ENCODE assay signal across 8 cellular contexts in the genomic region with DNA sequence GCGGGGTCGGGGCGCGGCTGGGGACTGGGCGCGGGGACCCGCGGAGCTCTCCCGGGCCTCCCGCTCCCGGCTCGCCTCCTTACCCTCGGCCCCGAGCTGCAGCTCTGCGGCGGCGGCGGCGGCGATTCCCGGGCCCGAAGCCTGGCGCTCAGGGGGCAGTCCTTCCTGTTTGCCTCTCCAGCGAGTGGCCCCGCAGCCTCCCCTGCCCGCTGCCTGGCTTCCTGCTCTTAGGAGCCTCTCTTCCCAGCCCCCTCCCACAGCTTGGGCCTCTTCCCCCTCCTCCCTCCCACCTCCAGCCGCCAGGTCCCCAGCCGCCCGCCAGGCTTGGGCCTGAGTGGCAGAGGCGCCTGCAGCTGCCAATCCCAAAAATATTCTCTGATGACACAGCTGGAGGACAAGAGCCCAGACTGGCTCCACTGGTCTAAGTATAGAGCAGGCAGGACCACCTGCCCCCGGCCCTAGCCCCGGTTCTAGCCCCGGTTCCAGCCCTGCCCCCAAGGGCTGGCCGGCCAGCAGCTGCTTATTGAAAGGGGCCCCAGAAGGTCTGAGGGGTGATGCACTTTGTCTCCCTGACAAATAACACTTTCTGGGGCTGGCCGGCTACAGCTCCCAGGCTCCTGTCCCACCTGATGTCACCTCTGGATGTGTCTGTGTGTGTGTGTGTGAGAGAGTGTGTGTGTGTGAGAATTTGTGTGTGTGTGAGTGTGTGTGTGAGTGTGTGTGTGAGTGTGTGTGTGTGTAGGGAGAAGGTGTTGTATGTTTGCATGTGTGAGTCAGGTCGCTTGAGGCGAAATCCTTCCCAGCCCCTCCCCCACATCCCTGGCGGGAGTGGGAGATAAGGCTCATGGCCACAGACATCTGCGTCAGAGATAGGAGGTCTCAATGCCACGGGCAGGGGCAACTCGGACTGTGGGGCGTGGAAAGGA. TPM values are rescaled to one million over a fixed set of nuclear protein-coding genes. Genes with fewer than 3 reads are reported as not detected.
A peak's percentile ranks its signal among the peaks of the same experiment; 100 is the strongest.
DNase-seq lines count a peak whose midpoint lies in the region; ATAC-seq and TF ChIP-seq lines count a peak whose summit lies in the region.

A gene (minus strand): TSS at position 229 of the 926 bp plus-strand sequence. CDS start 307 bp downstream, outside the sequence.

- H3K36me3 Mint-ChIP-seq in dendritic cell treated with granulocyte-macrophage colony-stimulating factor and Interleukin-4, amounts not matched to agents 40 ng/mL and 50 ng/mL, for 4 days (ENCODE audit: low read depth) = no peaks in the 10 kb centered on the region

- H3K36me3 ChIP-seq in BLaER1 treated with 17β-estradiol and CSF1 and Interleukin-3, amounts not matched to agents 10 nM and 100 nM = peaks cover 0 to 17% (median 11%) of the 10 kb centered on the region in 11 experiments; a peak in 11 of 22 replicates
- peaks cover 9% of the 10 kb centered on the region for H3K36me3 ChIP-seq in HUES48 (ENCODE audit: control insufficient read depth, insufficient read depth, low read length)
- no peaks in the 10 kb centered on the region for H3K36me3 ChIP-seq in Panc1 (ENCODE audit: control insufficient read depth, insufficient read depth, low read length)

- H3K9me3 Mint-ChIP-seq in dendritic cell treated with granulocyte-macrophage colony-stimulating factor and Interleukin-4, amounts not matched to agents 40 ng/mL and 50 ng/mL, for 4 days = no peaks in the 10 kb centered on the region

- POLR2A ChIA-PET in Panc1 (lab: Charles Lee) = interaction anchor here (1.4 kb wide), 1 partner anchor 25 kb away, joined by 3 read pairs; no protein-coding TSS in a partner anchor

- no peak within 1 kb of the TSS for H3K27ac Mint-ChIP-seq in dendritic cell treated with granulocyte-macrophage colony-stimulating factor and Interleukin-4, amounts not matched to agents 40 ng/mL and 50 ng/mL, for 4 days

- BruUV-seq in Panc1 (replicated peaks; lab: Mats Ljungman, UMichigan) = no TSS peak

- ATAC-seq in Panc1 = peak; percentile 84
- ATAC-seq in HG03139 (IDR thresholded peaks at IDR 0.05; ENCODE audit: unreplicated experiment) = no peak
- no peak for ATAC-seq in GM21723 (IDR thresholded peaks at IDR 0.05; ENCODE audit: unreplicated experiment)

- peak within 1 kb of the TSS; percentile 72 to 89 (median 81) for H3K4me3 ChIP-seq in BLaER1 treated with 17β-estradiol and CSF1 and Interleukin-3, amounts not matched to agents 10 nM and 100 nM
- peak within 1 kb of the TSS; percentile 68 for H3K4me3 ChIP-seq in HUES48 (ENCODE audit: low read depth, low read length)
- peak within 1 kb of the TSS; percentile 49 for H3K4me3 ChIP-seq in Panc1 (ENCODE audit: low read depth in 2 of 2, low read length in 2 of 2)

- no peak for DNase-seq in Panc1 (ENCODE audit: low read depth, low spot score)
- peak; percentile 36 for DNase-seq in kidney glomerular epithelial cell (lab: John Stamatoyannopoulos, UW)
- peak; percentile 44 for DNase-seq in smooth muscle cell of the brain vasculature (ENCODE audit: low read depth, low spot score)

- peak within 1 kb of the TSS; percentile 90 to 99 (median 96) for H3K4me2 ChIP-seq in BLaER1 treated with 17β-estradiol and CSF1 and Interleukin-3, amounts not matched to agents 10 nM and 100 nM

- H3K27me3 Mint-ChIP-seq in dendritic cell treated with granulocyte-macrophage colony-stimulating factor and Interleukin-4, amounts not matched to agents 40 ng/mL and 50 ng/mL, for 4 days = peaks cover 69% of the 10 kb centered on the region

- CTCF ChIA-PET in Panc1 (lab: Charles Lee) = interaction anchor here (1.2 kb wide), 1 partner anchor 11 kb away, joined by 3 read pairs; no protein-coding TSS in a partner anchor

- no peaks in the 10 kb centered on the region for H3K9me3 ChIP-seq in BLaER1 treated with 17β-estradiol and CSF1 and Interleukin-3, amounts not matched to agents 10 nM and 100 nM (replicated peaks in 1 of 11)
- H3K9me3 ChIP-seq in HUES48 (ENCODE audit: control insufficient read depth, insufficient read depth, low read length) (no peaks in the 10 kb centered on the region), Panc1 (ENCODE audit: control insufficient read depth, insufficient read depth, low read depth, low read length) (no peaks in the 10 kb centered on the region)

- H3K9ac ChIP-seq in BLaER1 treated with 17β-estradiol and CSF1 and Interleukin-3, amounts not matched to agents 10 nM and 100 nM = peak within 1 kb of the TSS; percentile 82 to 97 (median 87)
- peak within 1 kb of the TSS; percentile 75 for H3K9ac ChIP-seq in HUES48 (ENCODE audit: low read depth, low read length)

- in situ Hi-C loops in Panc1 (cut with HindIII; ENCODE audit: low pct_unique_long_range_greater_than_20kb, low sequenced_read_pairs) = no loop called here

- H3K27ac ChIP-seq in BLaER1 treated with 17β-estradiol and CSF1 and Interleukin-3, amounts not matched to agents 10 nM and 100 nM = peak within 1 kb of the TSS; percentile 71 to 89 (median 81)
- H3K27ac ChIP-seq in HUES48 (ENCODE audit: low read depth, low read length) (peak within 1 kb of the TSS; percentile 86), Panc1 (ENCODE audit: low read length) (peak within 1 kb of the TSS; percentile 59; the same call in 1 of the 2 replicates)

- peaks cover 0 to 39% (median 23%) of the 10 kb centered on the region in 11 experiments; a peak in 15 of 22 replicates for H4K20me1 ChIP-seq in BLaER1 treated with 17β-estradiol and CSF1 and Interleukin-3, amounts not matched to agents 10 nM and 100 nM

- peaks cover 0 to 13% (median 0%) of the 10 kb centered on the region in 11 experiments; a peak in 5 of 22 replicates for H3K27me3 ChIP-seq in BLaER1 treated with 17β-estradiol and CSF1 and Interleukin-3, amounts not matched to agents 10 nM and 100 nM
- H3K27me3 ChIP-seq in HUES48 (ENCODE audit: control insufficient read depth, insufficient read depth, low read length) (peaks cover 9% of the 10 kb centered on the region), Panc1 (ENCODE audit: control insufficient read depth, insufficient read depth, low read length) (no peaks in the 10 kb centered on the region)

- peak within 1 kb of the TSS; percentile 52 for H3K4me3 Mint-ChIP-seq in dendritic cell treated with granulocyte-macrophage colony-stimulating factor and Interleukin-4, amounts not matched to agents 40 ng/mL and 50 ng/mL, for 4 days

- TF ChIP-seq CTCF in Panc1 (IDR thresholded peaks at IDR 0.05) = no peak

- intact Hi-C loops in Panc1 (cut with micrococcal nuclease; ENCODE audit: unreplicated experiment) = no loop called here
- intact Hi-C loops in dendritic cell treated with granulocyte-macrophage colony-stimulating factor and Interleukin-4, amounts not matched to agents 40 ng/mL and 50 ng/mL, for 4 days (cut with micrococcal nuclease) = no loop called here

- peaks cover 4% of the 10 kb centered on the region for H3K4me1 Mint-ChIP-seq in dendritic cell treated with granulocyte-macrophage colony-stimulating factor and Interleukin-4, amounts not matched to agents 40 ng/mL and 50 ng/mL, for 4 days (ENCODE audit: low read depth)

- peaks cover 11 to 41% (median 32%) of the 10 kb centered on the region in 10 experiments; a peak in 19 of 20 replicates for H3K4me1 ChIP-seq in BLaER1 treated with 17β-estradiol and CSF1 and Interleukin-3, amounts not matched to agents 10 nM and 100 nM
- H3K4me1 ChIP-seq in HUES48 (ENCODE audit: control insufficient read depth, insufficient read depth, low read length) (peaks cover 19% of the 10 kb centered on the region), Panc1 (ENCODE audit: control insufficient read depth, insufficient read depth, low read length) (peaks cover 16% of the 10 kb centered on the region)

RNA-seq across cellular contexts. Expression of the gene that starts here (rescaled TPM):
- 25.5 TPM for total RNA-seq in Panc1 (2021; ENCODE audit: unreplicated experiment)
- polyA plus RNA-seq in Panc1 (2012; ENCODE audit: insufficient read length) = 53.9 TPM
